1 cellular context compared by ENCODE assay signal in genomic region chr1:28296401-28297220, GRCh38.
TF ChIP-seq lines count a peak whose summit lies in the region.

No MANE protein-coding gene starts in this region.

TF ChIP-seq in HepG2, 621 proteins besides CTCF, POLR2A, EP300 and RAD21 (continues in another document):
- TF ChIP-seq TBX2 (CRISPR knock-in tag; IDR thresholded peaks at IDR 0.05; ENCODE audit: borderline replicate concordance), result peak; percentile 83
- TF ChIP-seq PHF8 (CRISPR knock-in tag; IDR thresholded peaks at IDR 0.05), result no peak
- TF ChIP-seq FOXO4 (CRISPR knock-in tag; conservative IDR thresholded peaks at IDR 0.05), result no peak
- TF ChIP-seq ZNF224 (CRISPR knock-in tag; IDR thresholded peaks at IDR 0.05), result no peak
- no peak for TF ChIP-seq ZNF703 (CRISPR knock-in tag; IDR thresholded peaks at IDR 0.05; ENCODE audit: borderline replicate concordance)
- no peak for TF ChIP-seq BRCA1 (CRISPR knock-in tag; IDR thresholded peaks at IDR 0.05)
- 0 out of 2 replicates have a peak, but pooled peaks have one; percentile 24 for TF ChIP-seq TGIF2 (CRISPR knock-in tag; IDR thresholded peaks at IDR 0.05)
- TF ChIP-seq KDM1A (CRISPR knock-in tag; IDR thresholded peaks at IDR 0.05), result peak; percentile 52; the same call in 1 of the 2 replicates
- no peak for TF ChIP-seq ZBTB2 (CRISPR knock-in tag; IDR thresholded peaks at IDR 0.05; ENCODE audit: low read depth)
- TF ChIP-seq ETV5 (CRISPR knock-in tag; IDR thresholded peaks at IDR 0.05; ENCODE audit: borderline replicate concordance), result 0 out of 2 replicates have a peak, but pooled peaks have one; percentile 59
- no peak for TF ChIP-seq ZNF556 (CRISPR knock-in tag; IDR thresholded peaks at IDR 0.05; ENCODE audit: borderline replicate concordance)
- no peak for TF ChIP-seq SIN3A (IDR thresholded peaks at IDR 0.05; ENCODE audit: borderline replicate concordance, low read depth, low read length)
- no peak for TF ChIP-seq ZNF138 (CRISPR knock-in tag; IDR thresholded peaks at IDR 0.05; ENCODE audit: low read depth)
- TF ChIP-seq ZNF629 (CRISPR knock-in tag; conservative IDR thresholded peaks at IDR 0.05), result no peak; the same call in 1 of the 2 replicates
- no peak for TF ChIP-seq PHB2 (IDR thresholded peaks at IDR 0.05; ENCODE audit: partially characterized antibody)
- peak; percentile 72 for TF ChIP-seq ZNF430 (CRISPR knock-in tag; IDR thresholded peaks at IDR 0.05)
- no peak for TF ChIP-seq MED8 (CRISPR knock-in tag; IDR thresholded peaks at IDR 0.05; ENCODE audit: insufficient replicate concordance)
- TF ChIP-seq RNF219 (CRISPR knock-in tag; IDR thresholded peaks at IDR 0.05), result no peak
- peak; percentile 73 for TF ChIP-seq RARA (CRISPR knock-in tag; IDR thresholded peaks at IDR 0.05)
- no peak for TF ChIP-seq ZNF251 (CRISPR knock-in tag; IDR thresholded peaks at IDR 0.05)
- 0 out of 2 replicates have a peak, but pooled peaks have one; percentile 14 for TF ChIP-seq MNT (IDR thresholded peaks at IDR 0.05)
- TF ChIP-seq KDM3A (CRISPR knock-in tag; IDR thresholded peaks at IDR 0.05; ENCODE audit: low read depth), result no peak; the same call in 1 of the 2 replicates
- no peak for TF ChIP-seq ZNF607 (CRISPR knock-in tag; IDR thresholded peaks at IDR 0.05; ENCODE audit: borderline replicate concordance)
- no peak for TF ChIP-seq LCORL (IDR thresholded peaks at IDR 0.05)
- peak; percentile 95 for TF ChIP-seq LCORL (CRISPR knock-in tag; IDR thresholded peaks at IDR 0.05)
- TF ChIP-seq GATA4 (IDR thresholded peaks at IDR 0.05; ENCODE audit: borderline replicate concordance, low read depth), result no peak
- TF ChIP-seq ZNF713 (CRISPR knock-in tag; IDR thresholded peaks at IDR 0.05), result no peak
- TF ChIP-seq FOXK2 (IDR thresholded peaks at IDR 0.05), result no peak
- TF ChIP-seq ZIK1 (CRISPR knock-in tag; IDR thresholded peaks at IDR 0.05; ENCODE audit: borderline replicate concordance, low read depth), result no peak
- TF ChIP-seq, protein P1, sequence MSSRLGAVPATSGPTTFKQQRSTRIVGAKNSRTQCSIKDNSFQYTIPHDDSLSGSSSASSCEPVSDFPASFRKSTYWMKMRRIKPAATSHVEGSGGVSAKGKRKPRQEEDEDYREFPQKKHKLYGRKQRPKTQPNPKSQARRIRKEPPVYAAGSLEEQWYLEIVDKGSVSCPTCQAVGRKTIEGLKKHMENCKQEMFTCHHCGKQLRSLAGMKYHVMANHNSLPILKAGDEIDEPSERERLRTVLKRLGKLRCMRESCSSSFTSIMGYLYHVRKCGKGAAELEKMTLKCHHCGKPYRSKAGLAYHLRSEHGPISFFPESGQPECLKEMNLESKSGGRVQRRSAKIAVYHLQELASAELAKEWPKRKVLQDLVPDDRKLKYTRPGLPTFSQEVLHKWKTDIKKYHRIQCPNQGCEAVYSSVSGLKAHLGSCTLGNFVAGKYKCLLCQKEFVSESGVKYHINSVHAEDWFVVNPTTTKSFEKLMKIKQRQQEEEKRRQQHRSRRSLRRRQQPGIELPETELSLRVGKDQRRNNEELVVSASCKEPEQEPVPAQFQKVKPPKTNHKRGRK (CRISPR knock-in tag; IDR thresholded peaks at IDR 0.05), result no peak
- TF ChIP-seq HNRNPH1 (optimal IDR thresholded peaks at IDR 0.05; ENCODE audit: low read depth, low read length), result no peak
- TF ChIP-seq ZNF652 (CRISPR knock-in tag; IDR thresholded peaks at IDR 0.05; ENCODE audit: borderline replicate concordance, low read depth), result no peak; the same call in 1 of the 2 replicates
- no peak for TF ChIP-seq ZNF136 (CRISPR knock-in tag; IDR thresholded peaks at IDR 0.05; ENCODE audit: low read depth)
- TF ChIP-seq, protein P2, sequence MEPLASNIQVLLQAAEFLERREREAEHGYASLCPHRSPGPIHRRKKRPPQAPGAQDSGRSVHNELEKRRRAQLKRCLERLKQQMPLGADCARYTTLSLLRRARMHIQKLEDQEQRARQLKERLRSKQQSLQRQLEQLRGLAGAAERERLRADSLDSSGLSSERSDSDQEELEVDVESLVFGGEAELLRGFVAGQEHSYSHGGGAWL (CRISPR knock-in tag; IDR thresholded peaks at IDR 0.05), result no peak
- TF ChIP-seq, protein P3, sequence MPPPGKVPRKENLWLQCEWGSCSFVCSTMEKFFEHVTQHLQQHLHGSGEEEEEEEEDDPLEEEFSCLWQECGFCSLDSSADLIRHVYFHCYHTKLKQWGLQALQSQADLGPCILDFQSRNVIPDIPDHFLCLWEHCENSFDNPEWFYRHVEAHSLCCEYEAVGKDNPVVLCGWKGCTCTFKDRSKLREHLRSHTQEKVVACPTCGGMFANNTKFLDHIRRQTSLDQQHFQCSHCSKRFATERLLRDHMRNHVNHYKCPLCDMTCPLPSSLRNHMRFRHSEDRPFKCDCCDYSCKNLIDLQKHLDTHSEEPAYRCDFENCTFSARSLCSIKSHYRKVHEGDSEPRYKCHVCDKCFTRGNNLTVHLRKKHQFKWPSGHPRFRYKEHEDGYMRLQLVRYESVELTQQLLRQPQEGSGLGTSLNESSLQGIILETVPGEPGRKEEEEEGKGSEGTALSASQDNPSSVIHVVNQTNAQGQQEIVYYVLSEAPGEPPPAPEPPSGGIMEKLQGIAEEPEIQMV (CRISPR knock-in tag; IDR thresholded peaks at IDR 0.05; ENCODE audit: low read depth), result no peak
- TF ChIP-seq NFKB2 (CRISPR knock-in tag; IDR thresholded peaks at IDR 0.05; ENCODE audit: borderline replicate concordance), result peak; percentile 38; the same call in 1 of the 2 replicates
- no peak for TF ChIP-seq SP2 (CRISPR knock-in tag; IDR thresholded peaks at IDR 0.05)
- TF ChIP-seq ZBTB38 (CRISPR knock-in tag; IDR thresholded peaks at IDR 0.05), result peak; percentile 80
- peak; percentile 53; the same call in 1 of the 2 replicates for TF ChIP-seq IRF2 (CRISPR knock-in tag; IDR thresholded peaks at IDR 0.05)
- no peak for TF ChIP-seq ZBTB44 (CRISPR knock-in tag; IDR thresholded peaks at IDR 0.05)
- TF ChIP-seq ZNF232 (CRISPR knock-in tag; IDR thresholded peaks at IDR 0.05; ENCODE audit: borderline replicate concordance), result no peak
- TF ChIP-seq TOPORS (CRISPR knock-in tag; IDR thresholded peaks at IDR 0.05), result no peak
- no peak for TF ChIP-seq ZNF326 (CRISPR knock-in tag; IDR thresholded peaks at IDR 0.05; ENCODE audit: borderline replicate concordance)
- TF ChIP-seq ZNF180 (CRISPR knock-in tag; IDR thresholded peaks at IDR 0.05; ENCODE audit: borderline replicate concordance, low read depth), result no peak
- TF ChIP-seq RXRA (CRISPR knock-in tag; IDR thresholded peaks at IDR 0.05), result peak; percentile 94
- TF ChIP-seq RBAK (CRISPR knock-in tag; IDR thresholded peaks at IDR 0.05), result 0 out of 2 replicates have a peak, but pooled peaks have one; percentile 51
- TF ChIP-seq, protein P4, sequence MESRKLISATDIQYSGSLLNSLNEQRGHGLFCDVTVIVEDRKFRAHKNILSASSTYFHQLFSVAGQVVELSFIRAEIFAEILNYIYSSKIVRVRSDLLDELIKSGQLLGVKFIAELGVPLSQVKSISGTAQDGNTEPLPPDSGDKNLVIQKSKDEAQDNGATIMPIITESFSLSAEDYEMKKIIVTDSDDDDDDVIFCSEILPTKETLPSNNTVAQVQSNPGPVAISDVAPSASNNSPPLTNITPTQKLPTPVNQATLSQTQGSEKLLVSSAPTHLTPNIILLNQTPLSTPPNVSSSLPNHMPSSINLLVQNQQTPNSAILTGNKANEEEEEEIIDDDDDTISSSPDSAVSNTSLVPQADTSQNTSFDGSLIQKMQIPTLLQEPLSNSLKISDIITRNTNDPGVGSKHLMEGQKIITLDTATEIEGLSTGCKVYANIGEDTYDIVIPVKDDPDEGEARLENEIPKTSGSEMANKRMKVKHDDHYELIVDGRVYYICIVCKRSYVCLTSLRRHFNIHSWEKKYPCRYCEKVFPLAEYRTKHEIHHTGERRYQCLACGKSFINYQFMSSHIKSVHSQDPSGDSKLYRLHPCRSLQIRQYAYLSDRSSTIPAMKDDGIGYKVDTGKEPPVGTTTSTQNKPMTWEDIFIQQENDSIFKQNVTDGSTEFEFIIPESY (CRISPR knock-in tag; IDR thresholded peaks at IDR 0.05), result peak; percentile 19; the same call in 1 of the 2 replicates
- TF ChIP-seq, protein P5, sequence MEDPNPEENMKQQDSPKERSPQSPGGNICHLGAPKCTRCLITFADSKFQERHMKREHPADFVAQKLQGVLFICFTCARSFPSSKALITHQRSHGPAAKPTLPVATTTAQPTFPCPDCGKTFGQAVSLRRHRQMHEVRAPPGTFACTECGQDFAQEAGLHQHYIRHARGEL (CRISPR knock-in tag; IDR thresholded peaks at IDR 0.05), result no peak
- no peak for TF ChIP-seq ZFP36L1 (CRISPR knock-in tag; IDR thresholded peaks at IDR 0.05)
- TF ChIP-seq NBN (conservative IDR thresholded peaks at IDR 0.05), result no peak
- peak; percentile 68 for TF ChIP-seq ASH2L (IDR thresholded peaks at IDR 0.05; ENCODE audit: insufficient read length, low read depth, low read length)
- peak; percentile 39; the same call in 1 of the 2 replicates for TF ChIP-seq CEBPG (CRISPR knock-in tag; IDR thresholded peaks at IDR 0.05)
- TF ChIP-seq ZNF101 (CRISPR knock-in tag; IDR thresholded peaks at IDR 0.05; ENCODE audit: borderline replicate concordance, low read depth), result no peak
- no peak; the same call in 1 of the 2 replicates for TF ChIP-seq ZNF792 (CRISPR knock-in tag; IDR thresholded peaks at IDR 0.05)
